ENCODE assay signal across 10 cellular contexts in genomic region chr9:696332-697090, GRCh38.
A peak's percentile ranks its signal among the peaks of the same experiment; 100 is the strongest.
DNase-seq lines count a peak whose midpoint lies in the region; ATAC-seq and TF ChIP-seq lines count a peak whose summit lies in the region.
"Had no signal": no experiment of that assay in that cellular context is flagged by ENCODE, and none has a peak within 500 bp of the region (broad histone marks: within the 10 kb centered on the region; RNA-seq: fewer than 3 reads in every experiment).

No MANE protein-coding gene starts in this region.

- no peaks in the 10 kb centered on the region for H4K20me1 ChIP-seq in BLaER1

- peaks cover 18% of the 10 kb centered on the region for H3K4me1 Mint-ChIP-seq in stimulated activated naive CD8-positive, alpha-beta T cell treated with anti-CD3 and anti-CD28 coated beads, Interleukin-15, amount 100 ng/mL, for 72 hours

- ATAC-seq in stimulated activated naive CD8-positive, alpha-beta T cell treated with anti-CD3 and anti-CD28 coated beads, Interleukin-15, amount 100 ng/mL, for 72 hours = no peak
- ATAC-seq: activated T-cell treated with anti-CD3 and anti-CD28 coated beads, Interleukin-2, amount 50 U/mL, for 4 hours had no signal

- no peak overlapping the region for H3K27ac Mint-ChIP-seq in stimulated activated naive CD8-positive, alpha-beta T cell treated with anti-CD3 and anti-CD28 coated beads, Interleukin-15, amount 100 ng/mL, for 72 hours

- no peak overlapping the region for H3K4me3 Mint-ChIP-seq in stimulated activated naive CD8-positive, alpha-beta T cell treated with anti-CD3 and anti-CD28 coated beads, Interleukin-15, amount 100 ng/mL, for 72 hours
- H3K4me3 Mint-ChIP-seq: activated T-cell treated with anti-CD3 and anti-CD28 coated beads, Interleukin-2, amount 50 U/mL, for 4 hours had no signal

- H3K9me3 Mint-ChIP-seq in stimulated activated naive CD8-positive, alpha-beta T cell treated with anti-CD3 and anti-CD28 coated beads, Interleukin-15, amount 100 ng/mL, for 72 hours = no peaks in the 10 kb centered on the region
- H3K9me3 Mint-ChIP-seq: activated T-cell treated with anti-CD3 and anti-CD28 coated beads, Interleukin-2, amount 50 U/mL, for 4 hours had no signal

- 44 to 51% (median 45%) methylated on average over 8 of the region's 8 CpGs for WGBS in adrenal gland, 4 donors

- no peak overlapping the region for H3K4me3 ChIP-seq in BLaER1
- H3K4me3 ChIP-seq in adrenal gland = no peak overlapping the region
- H3K4me3 ChIP-seq in rectal smooth muscle tissue (ENCODE audit: low read length) = no peak overlapping the region

- H3K27me3 ChIP-seq in BLaER1 (no peaks in the 10 kb centered on the region), adrenal gland (no peaks in the 10 kb centered on the region), rectal smooth muscle tissue (ENCODE audit: control insufficient read depth, insufficient read depth, low read length) (no peaks in the 10 kb centered on the region)

- peak overlapping the region; percentile 22; the same call in 1 of the 2 replicates for H3K4me2 ChIP-seq in BLaER1

- no peaks in the 10 kb centered on the region for H3K9me3 ChIP-seq in BLaER1
- no peaks in the 10 kb centered on the region for H3K9me3 ChIP-seq in adrenal gland (replicated peaks in 1 of 3)

- no peak overlapping the region for H3K9ac ChIP-seq in BLaER1
- no peak overlapping the region for H3K9ac ChIP-seq in rectal smooth muscle tissue (ENCODE audit: low read length)

- DNase-seq in adrenal gland = peak; percentile 36 to 75 (median 59)
- peak; percentile 73 for DNase-seq in glomerular visceral epithelial cell (ENCODE audit: extremely low spot score)
- DNase-seq in stimulated activated naive CD8-positive, alpha-beta T cell treated with anti-CD3 and anti-CD28 coated beads, Interleukin-15, amount 100 ng/mL, for 72 hours = no peak
- no peak for DNase-seq in NCI-H1092 treated with DMSO at 0.1 percent for 48 hours (lab: John Stamatoyannopoulos, UW)
- DNase-seq in NCI-H510A (lab: John Stamatoyannopoulos, UW) = no peak
- no peak for DNase-seq in stimulated activated naive CD4-positive, alpha-beta T cell (lab: John Stamatoyannopoulos, UW)
- DNase-seq: activated T-cell treated with anti-CD3 and anti-CD28 coated beads, Interleukin-2, amount 50 U/mL, for 4 hours; islet precursor cell had no signal

- H3K27me3 Mint-ChIP-seq in stimulated activated naive CD8-positive, alpha-beta T cell treated with anti-CD3 and anti-CD28 coated beads, Interleukin-15, amount 100 ng/mL, for 72 hours = no peaks in the 10 kb centered on the region

- no peak overlapping the region for H3K27ac ChIP-seq in BLaER1
- H3K27ac ChIP-seq in adrenal gland = peak overlapping the region in 3 of 5 donors; percentile 39 to 75 (median 46)
- peak overlapping the region; percentile 93 for H3K27ac ChIP-seq in rectal smooth muscle tissue (ENCODE audit: low read depth, low read length)

- no peak for TF ChIP-seq POLR2A in adrenal gland (IDR thresholded peaks at IDR 0.05)

- H3K36me3 ChIP-seq in BLaER1 = no peaks in the 10 kb centered on the region
- no peaks in the 10 kb centered on the region for H3K36me3 ChIP-seq in adrenal gland (replicated peaks in 1 of 2)
- H3K36me3 ChIP-seq in rectal smooth muscle tissue (ENCODE audit: control insufficient read depth, insufficient read depth, low read length) = no peaks in the 10 kb centered on the region

- peaks cover 40% of the 10 kb centered on the region for H3K4me1 ChIP-seq in BLaER1
- peaks cover 13 to 49% of the 10 kb centered on the region in 2 donors for H3K4me1 ChIP-seq in adrenal gland (replicated peaks in 1 of 2)
- H3K4me1 ChIP-seq in rectal smooth muscle tissue (ENCODE audit: control insufficient read depth, insufficient read depth, low read length) = peaks cover 60% of the 10 kb centered on the region

- intact Hi-C loops in adrenal gland (cut with DNase I) = no loop called here

- peak in 4 of 6 experiments; percentile 12 to 26 (median 19) for TF ChIP-seq CTCF in adrenal gland (IDR thresholded peaks at IDR 0.05)

Comparison
In these comparisons a context has a peak if more than half of its experiments do, and no peak if none do; other contexts are left out.
1. DNase-seq: peak in adrenal gland (7 of 7) and glomerular visceral epithelial cell (single experiment); none in stimulated activated naive CD8-positive, alpha-beta T cell treated with anti-CD3 and anti-CD28 coated beads, Interleukin-15, amount 100 ng/mL, for 72 hours (0 of 2), NCI-H1092 treated with DMSO at 0.1 percent for 48 hours (single experiment), NCI-H510A (single experiment) and stimulated activated naive CD4-positive, alpha-beta T cell (0 of 6).